Comparison of ENCODE assay signal across 8 cellular contexts in the genomic region with DNA sequence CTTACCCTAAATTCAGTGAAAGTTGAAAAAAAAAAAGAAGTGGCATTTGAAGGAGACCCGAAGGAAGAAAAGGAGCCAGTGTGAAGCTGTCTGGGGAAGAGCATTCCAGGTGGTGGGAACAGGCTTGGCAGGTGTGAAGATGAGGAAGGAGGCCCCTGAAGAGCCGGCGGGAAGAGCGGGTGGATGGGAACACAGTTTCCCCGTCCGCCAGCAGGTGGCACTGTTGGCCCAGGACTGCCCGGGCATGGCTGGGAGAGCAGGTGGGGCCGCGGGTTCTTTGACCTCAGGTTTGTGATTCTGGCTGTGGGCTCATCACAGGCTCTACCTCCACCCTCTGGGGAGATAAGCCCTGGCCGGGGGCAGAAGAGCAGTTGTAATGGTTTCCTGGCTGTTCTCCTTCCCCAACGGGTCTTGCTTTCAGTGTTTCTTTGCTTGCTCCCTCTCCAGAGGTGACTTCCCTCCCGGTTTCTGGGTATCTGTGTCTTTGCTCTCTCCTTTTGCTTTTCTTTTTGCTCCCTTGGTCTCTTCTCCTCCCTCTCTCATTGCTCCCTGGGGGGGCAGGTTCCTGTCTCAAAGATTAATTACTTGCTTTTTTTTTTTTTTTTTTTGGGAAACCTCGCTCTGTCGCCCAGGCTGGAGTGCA. TPM values are rescaled to one million over a fixed set of nuclear protein-coding genes. Genes with fewer than 3 reads are reported as not detected.
DNase-seq lines count a peak whose midpoint lies in the region; TF ChIP-seq lines count a peak whose summit lies in the region.

No MANE protein-coding gene starts in this region.

- TF ChIP-seq CTCF in HFF-Myc (IDR thresholded peaks at IDR 0.05; ENCODE audit: low read depth, low read length, missing control alignments) (peak; percentile 91), epithelial cell of proximal tubule (conservative IDR thresholded peaks at IDR 0.05; ENCODE audit: low read depth, low read length) (peak; percentile 92)

- H3K4me3 ChIP-seq in HFF-Myc (replicated peaks; ENCODE audit: low read depth, low read length), result no peak overlapping the region
- H3K4me3 ChIP-seq in epithelial cell of proximal tubule (ENCODE audit: low read depth, low read length), result no peak overlapping the region

- DNase-seq in COLO668 (lab: John Stamatoyannopoulos, UW; ENCODE audit: unreplicated experiment), result peak; percentile 74
- DNase-seq in HFF-Myc (ENCODE audit: extremely low read depth, low read depth), result peak; percentile 15
- peak; percentile 69 for DNase-seq in NOMO-1 treated with DMSO at 0.1 percent for 48 hours (lab: John Stamatoyannopoulos, UW; ENCODE audit: unreplicated experiment)
- peak; percentile 79 for DNase-seq in activated T-cell treated with anti-CD3 and anti-CD28 coated beads for 1 hour (ENCODE audit: low read depth)
- no peak for DNase-seq in epithelial cell of proximal tubule (ENCODE audit: low read depth)
- peak; percentile 55 for DNase-seq in mucosa of gallbladder (ENCODE audit: low spot score)
- peak; percentile 53 to 70 for DNase-seq in stimulated activated CD8-positive, alpha-beta memory T cell treated with anti-CD3 and anti-CD28 coated beads, Interleukin-7, amount 100 ng/mL, for 1 hour (ENCODE audit: low read depth in 2 of 2)
- no peak for DNase-seq in MV-4-11 (lab: John Stamatoyannopoulos, UW)

RNA-seq across cellular contexts. Expression of a gene that starts 32.3 kb away (rescaled TPM):
- total RNA-seq in epithelial cell of proximal tubule, result 24.3 and 30.4 TPM in 2 replicates
- 32.8 TPM for total RNA-seq in mucosa of gallbladder

Comparison
In these comparisons a context has a peak if more than half of its experiments do, and no peak if none do; other contexts are left out.
1. DNase-seq: peak in COLO668 (single experiment), HFF-Myc (single experiment), NOMO-1 treated with DMSO at 0.1 percent for 48 hours (single experiment), activated T-cell treated with anti-CD3 and anti-CD28 coated beads for 1 hour (single experiment), mucosa of gallbladder (single experiment) and stimulated activated CD8-positive, alpha-beta memory T cell treated with anti-CD3 and anti-CD28 coated beads, Interleukin-7, amount 100 ng/mL, for 1 hour (2 of 2); none in epithelial cell of proximal tubule (single experiment) and MV-4-11 (single experiment).